14 cellular contexts compared by ENCODE assay signal in the genomic region with DNA sequence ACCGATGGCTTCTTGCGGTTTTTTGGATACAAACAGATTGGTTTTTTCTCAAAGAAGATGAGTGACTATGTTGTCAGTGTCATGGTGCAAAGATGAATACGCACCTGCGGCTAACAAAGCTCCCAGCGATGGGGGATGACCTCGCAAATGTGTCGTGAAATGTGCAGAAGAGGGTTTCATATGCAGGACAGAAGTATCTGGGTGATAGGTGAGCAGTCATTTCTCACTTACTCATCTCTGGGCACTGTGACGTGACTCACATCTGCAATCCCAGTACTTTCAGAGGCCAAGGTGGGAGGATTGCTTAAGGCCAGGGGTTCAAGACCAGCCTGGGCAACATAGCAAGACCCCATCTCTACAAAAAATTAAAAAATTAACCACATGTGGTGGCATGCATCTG.
"Had no signal": no experiment of that assay in that cellular context is flagged by ENCODE, and none has a peak within 500 bp of the region (broad histone marks: within the 10 kb centered on the region; RNA-seq: fewer than 3 reads in every experiment).

No MANE protein-coding gene starts in this region.

- DNase-seq: activated naive CD4-positive, alpha-beta T cell treated with anti-CD3 and anti-CD28 coated beads for 36 hours; caudate nucleus; cortex of kidney; effector memory CD4-positive, alpha-beta T cell; nephron progenitor cell; stimulated activated CD4-positive, alpha-beta T cell treated with anti-CD3 and anti-CD28 coated beads, Interleukin-4, amount 100 ng/mL, for 24 hours; T-helper 1 cell; WERI-Rb-1 had no signal

- H3K79me2 ChIP-seq: hepatocyte had no signal

- H3K4me2 ChIP-seq: hepatocyte had no signal

- H3K27me3 ChIP-seq: gastroesophageal sphincter, hepatocyte, ovary, vagina had no signal

- H3K27ac Mint-ChIP-seq: activated naive CD4-positive, alpha-beta T cell treated with anti-CD3 and anti-CD28 coated beads for 36 hours; nephron progenitor cell had no signal

- H3K4me3 ChIP-seq: adrenal gland, gastroesophageal sphincter, hepatocyte, ovary, tibial artery, vagina had no signal

- H3K36me3 ChIP-seq: adrenal gland, gastroesophageal sphincter, ovary, tibial artery, vagina, WERI-Rb-1 had no signal

- H2AFZ ChIP-seq: hepatocyte had no signal

- H3K9me3 ChIP-seq: adrenal gland, gastroesophageal sphincter, ovary, tibial artery, vagina had no signal

- H3K4me1 ChIP-seq: adrenal gland, tibial artery, vagina had no signal

- H3K27ac ChIP-seq: adrenal gland, gastroesophageal sphincter, hepatocyte, ovary, tibial artery, vagina, WERI-Rb-1 had no signal

- H3K9me3 Mint-ChIP-seq: activated naive CD4-positive, alpha-beta T cell treated with anti-CD3 and anti-CD28 coated beads for 36 hours had no signal

- ATAC-seq: gastroesophageal sphincter had no signal

- H3K4me3 Mint-ChIP-seq: activated naive CD4-positive, alpha-beta T cell treated with anti-CD3 and anti-CD28 coated beads for 36 hours; nephron progenitor cell had no signal
